ENCODE assay signal across 8 cellular contexts in the genomic region with DNA sequence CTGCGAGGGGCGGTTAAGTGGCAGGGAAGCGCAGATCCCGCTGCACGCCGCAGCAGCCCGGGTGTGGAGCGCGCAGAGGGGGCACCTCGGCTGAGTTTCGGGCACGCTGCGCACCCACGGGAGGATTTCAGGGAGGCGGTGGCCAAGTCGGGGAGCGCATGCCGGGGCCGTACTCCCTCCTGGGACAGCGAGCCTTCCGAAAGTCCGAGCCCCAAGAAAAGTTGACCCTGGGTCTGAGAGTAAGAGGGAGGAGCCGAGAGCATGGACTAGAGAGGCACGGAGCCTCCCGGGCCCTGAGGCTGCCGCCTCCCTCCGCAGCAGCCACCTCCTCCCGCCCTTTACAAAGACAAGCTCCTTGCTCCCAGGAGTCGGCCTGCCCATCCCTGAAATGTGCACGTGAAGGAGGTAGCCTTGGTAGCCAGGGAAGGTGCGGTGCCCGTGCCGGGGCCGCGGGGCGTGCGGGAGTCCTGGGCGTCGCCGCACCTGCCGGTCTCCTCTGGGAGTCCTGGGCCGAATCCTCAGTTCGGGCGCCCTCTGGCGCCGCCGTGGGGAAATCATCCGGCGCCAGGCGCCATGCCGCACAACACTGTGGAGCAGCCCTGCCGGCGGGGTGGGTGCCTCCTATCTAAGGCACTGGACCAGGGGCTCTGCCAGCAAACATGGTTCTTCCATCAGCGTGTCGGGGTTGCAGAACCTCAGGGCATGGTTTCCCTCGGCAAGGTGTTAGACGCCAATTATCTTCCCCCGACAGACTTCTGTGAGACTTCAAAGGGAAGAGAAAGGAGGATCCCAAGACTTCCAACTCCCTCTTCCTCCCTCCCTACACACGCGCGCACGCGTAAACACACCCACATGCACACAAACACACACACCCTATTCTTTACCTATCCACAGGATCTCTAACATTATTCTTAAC.
DNase-seq lines count a peak whose midpoint lies in the region; ATAC-seq and TF ChIP-seq lines count a peak whose summit lies in the region.

No MANE protein-coding gene starts in this region.

- DNase-seq in ELR (ENCODE audit: low read depth), result peak; percentile 74
- peak; percentile 36 for DNase-seq in H4 (ENCODE audit: low spot score)
- peak; percentile 80 for DNase-seq in LoVo (ENCODE audit: low spot score)
- DNase-seq in SK-N-DZ (ENCODE audit: low spot score), result peak; percentile 76
- peak; percentile 74 to 85 for DNase-seq in activated naive CD4-positive, alpha-beta T cell treated with anti-CD3 and anti-CD28 coated beads, Interleukin-2, amount 50 U/mL, for 72 hours (ENCODE audit: low spot score in 2 of 2)
- peak; percentile 73 to 85 for DNase-seq in heart right ventricle
- DNase-seq in pons (ENCODE audit: low spot score), result peak; percentile 83
- peak; percentile 79 to 96 for DNase-seq in upper lobe of left lung

- peaks cover 0 to 4% of the 10 kb centered on the region in 2 donors for H3K36me3 Mint-ChIP-seq in activated naive CD4-positive, alpha-beta T cell treated with anti-CD3 and anti-CD28 coated beads, Interleukin-2, amount 50 U/mL, for 72 hours

- H3K36me3 ChIP-seq in heart right ventricle, result no peaks in the 10 kb centered on the region
- no peaks in the 10 kb centered on the region for H3K36me3 ChIP-seq in upper lobe of left lung

- H3K9me3 Mint-ChIP-seq in activated naive CD4-positive, alpha-beta T cell treated with anti-CD3 and anti-CD28 coated beads, Interleukin-2, amount 50 U/mL, for 72 hours, result no peaks in the 10 kb centered on the region

- peak overlapping the region in 2 of 10 donors; percentile 6 to 60 for H3K27ac ChIP-seq in heart right ventricle
- no peak overlapping the region for H3K27ac ChIP-seq in upper lobe of left lung

- H3K4me3 ChIP-seq in heart right ventricle (peak overlapping the region; percentile 43 to 69 (median 62)), upper lobe of left lung (peak overlapping the region; percentile 41 to 61 (median 57))

- TF ChIP-seq POLR2A in upper lobe of left lung (IDR thresholded peaks at IDR 0.05), result no peak

- H3K4me1 ChIP-seq in heart right ventricle (peaks cover 0 to 16% (median 5%) of the 10 kb centered on the region in 9 donors), upper lobe of left lung (peaks cover 10 to 12% (median 11%) of the 10 kb centered on the region in 4 donors)

- intact Hi-C loops in heart right ventricle (cut with DNase I), result loop anchor here (1.0 to 10.0 kb wide), 13 partner anchors 162 to 559 kb away; no protein-coding TSS in a partner anchor

- no peak for TF ChIP-seq EP300 in upper lobe of left lung (IDR thresholded peaks at IDR 0.05)

- no peak overlapping the region for H3K27ac Mint-ChIP-seq in activated naive CD4-positive, alpha-beta T cell treated with anti-CD3 and anti-CD28 coated beads, Interleukin-2, amount 50 U/mL, for 72 hours

- WGBS in heart right ventricle, 2 donors, result 5% methylated on average over 63 of the region's 63 CpGs
- 9 to 13% methylated on average over 24 to 58 of the region's 63 CpGs for WGBS in upper lobe of left lung, 2 donors

- no peaks in the 10 kb centered on the region for H3K9me3 ChIP-seq in heart right ventricle
- H3K9me3 ChIP-seq in upper lobe of left lung, result no peaks in the 10 kb centered on the region

- peak; percentile 61 to 96 (median 89) for TF ChIP-seq CTCF in heart right ventricle (IDR thresholded peaks at IDR 0.05)
- TF ChIP-seq CTCF in upper lobe of left lung (IDR thresholded peaks at IDR 0.05), result peak; percentile 83 to 94 (median 92)

- H3K27me3 ChIP-seq in heart right ventricle (peaks cover 0 to 67% (median 14%) of the 10 kb centered on the region in 7 donors), upper lobe of left lung (peaks cover 0 to 7% (median 0%) of the 10 kb centered on the region in 4 donors)

- ATAC-seq in activated naive CD4-positive, alpha-beta T cell treated with anti-CD3 and anti-CD28 coated beads, Interleukin-2, amount 50 U/mL, for 72 hours, result peak; percentile 97 to 99
- peak; percentile 96 to 99 (median 99) for ATAC-seq in heart right ventricle
- ATAC-seq in upper lobe of left lung (ENCODE audit: low FRiP score in 2 of 2), result peak; percentile 95 to 98

Comparison
In these comparisons a context has a peak if more than half of its experiments do, and no peak if none do; other contexts are left out.
1. DNase-seq: peak in every context shown above with its lines; median percentile 88 in upper lobe of left lung; 83 in pons; 80 in LoVo; 80 in activated naive CD4-positive, alpha-beta T cell treated with anti-CD3 and anti-CD28 coated beads, Interleukin-2, amount 50 U/mL, for 72 hours; 79 in heart right ventricle; 76 in SK-N-DZ; 74 in ELR; 36 in H4.